In the genomic region with DNA sequence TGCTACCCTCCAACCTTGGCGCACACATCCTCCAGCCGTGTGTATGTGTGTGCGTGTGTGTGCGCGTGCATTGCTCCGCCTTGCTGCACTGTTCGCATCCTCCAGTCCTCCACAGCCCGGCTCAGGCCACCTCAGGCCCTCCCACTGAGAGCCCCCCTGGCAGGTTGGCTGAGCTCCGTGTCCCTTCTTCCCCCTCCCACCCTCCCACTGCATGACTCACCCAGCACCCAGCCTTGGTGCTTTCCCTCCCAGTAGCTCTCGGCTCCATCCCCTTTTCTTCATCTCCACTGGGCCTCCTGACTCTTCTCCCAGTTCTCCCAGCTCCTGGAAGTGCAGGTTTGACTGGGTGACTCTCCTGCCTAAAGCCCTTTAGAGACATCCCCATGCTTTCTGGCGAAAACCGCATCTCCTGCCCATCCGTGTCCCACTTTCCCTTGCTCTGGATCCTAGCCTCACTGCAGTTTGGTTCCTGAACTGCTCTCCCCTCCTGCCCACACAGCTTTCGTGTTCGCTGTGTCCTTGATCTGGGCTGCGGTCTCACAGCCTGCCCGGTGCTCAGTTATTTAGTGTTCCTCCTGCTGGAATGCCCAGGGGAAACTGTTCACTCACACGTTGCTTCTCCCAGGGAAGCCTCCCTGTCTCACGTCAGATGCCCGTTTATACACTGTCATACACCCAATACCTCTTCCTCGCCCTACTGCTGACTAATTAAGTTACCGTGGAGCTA, we compare ENCODE assay signal across 10 cellular contexts. TPM values are rescaled to one million over a fixed set of nuclear protein-coding genes. Genes with fewer than 3 reads are reported as not detected.
DNase-seq lines count a peak whose midpoint lies in the region; ATAC-seq and TF ChIP-seq lines count a peak whose summit lies in the region.
"Had no signal": no experiment of that assay in that cellular context is flagged by ENCODE, and none has a peak within 500 bp of the region (broad histone marks: within the 10 kb centered on the region; RNA-seq: fewer than 3 reads in every experiment).

No MANE protein-coding gene starts in this region.

- intact Hi-C loops in psoas muscle (cut with DNase I) = no loop called here

- no peaks in the 10 kb centered on the region for H3K27me3 Mint-ChIP-seq in CD4-positive, CD25-positive, alpha-beta regulatory T cell
- no peaks in the 10 kb centered on the region for H3K27me3 Mint-ChIP-seq in neural crest cell (ENCODE audit: low read depth)

- no peak for TF ChIP-seq CTCF in neural crest cell (conservative IDR thresholded peaks at IDR 0.05)
- TF ChIP-seq CTCF in psoas muscle (IDR thresholded peaks at IDR 0.05) = no peak

- H3K36me3 Mint-ChIP-seq in CD4-positive, CD25-positive, alpha-beta regulatory T cell = peaks cover 18% of the 10 kb centered on the region
- peaks cover 11% of the 10 kb centered on the region for H3K36me3 Mint-ChIP-seq in neural crest cell (ENCODE audit: low read depth)

- H3K36me3 ChIP-seq in CD4-positive, CD25-positive, alpha-beta regulatory T cell (ENCODE audit: control insufficient read depth, insufficient read depth, low read length) = peaks cover 13% of the 10 kb centered on the region
- H3K36me3 ChIP-seq in psoas muscle (ENCODE audit: insufficient read depth in 1 of 2, low read depth in 1 of 2) = peaks cover 2 to 34% of the 10 kb centered on the region in 2 donors

- H3K27me3 ChIP-seq in CD4-positive, CD25-positive, alpha-beta regulatory T cell (ENCODE audit: control insufficient read depth, insufficient read depth, low read length) = no peaks in the 10 kb centered on the region
- H3K27me3 ChIP-seq in psoas muscle (ENCODE audit: insufficient read depth in 3 of 3, low read length in 2 of 3) = no peaks in the 10 kb centered on the region

- H3K4me1 ChIP-seq in CD4-positive, CD25-positive, alpha-beta regulatory T cell (ENCODE audit: control insufficient read depth, insufficient read depth, low read length, poor library complexity, severe bottlenecking) = peaks cover 11% of the 10 kb centered on the region
- H3K4me1 ChIP-seq in psoas muscle = peaks cover 9% of the 10 kb centered on the region

- H3K9me3 Mint-ChIP-seq in CD4-positive, CD25-positive, alpha-beta regulatory T cell = no peaks in the 10 kb centered on the region
- no peaks in the 10 kb centered on the region for H3K9me3 Mint-ChIP-seq in neural crest cell

- 59 to 70% (median 63%) methylated on average over 21 to 22 of the region's 22 CpGs for WGBS in psoas muscle, 3 donors

- H3K27ac ChIP-seq in CD4-positive, CD25-positive, alpha-beta regulatory T cell (ENCODE audit: insufficient read depth, low read length, poor library complexity, severe bottlenecking) = no peak overlapping the region
- no peak overlapping the region for H3K27ac ChIP-seq in psoas muscle

- H3K4me1 Mint-ChIP-seq in CD4-positive, CD25-positive, alpha-beta regulatory T cell = peaks cover 5 to 36% (median 17%) of the 10 kb centered on the region in 4 donors
- peaks cover 53% of the 10 kb centered on the region for H3K4me1 Mint-ChIP-seq in neural crest cell

- no peak overlapping the region for H3K4me3 Mint-ChIP-seq in CD4-positive, CD25-positive, alpha-beta regulatory T cell
- H3K4me3 Mint-ChIP-seq in neural crest cell = peak overlapping the region; percentile 54

- H3K9me3 ChIP-seq in CD4-positive, CD25-positive, alpha-beta regulatory T cell (ENCODE audit: control insufficient read depth in 2 of 2, low read length in 2 of 2) = no peaks in the 10 kb centered on the region
- no peaks in the 10 kb centered on the region for H3K9me3 ChIP-seq in psoas muscle

- H3K4me3 ChIP-seq in CD4-positive, CD25-positive, alpha-beta regulatory T cell (ENCODE audit: low read depth, low read length) = no peak overlapping the region
- H3K4me3 ChIP-seq in psoas muscle = no peak overlapping the region

- DNase-seq in CD4-positive, CD25-positive, alpha-beta regulatory T cell = no peak
- DNase-seq in NCI-H2227 (lab: John Stamatoyannopoulos, UW; ENCODE audit: unreplicated experiment) (peak; percentile 23), cerebellum (ENCODE audit: low spot score) (peak; percentile 55), neural crest cell (ENCODE audit: low read depth, low spot score) (no peak), psoas muscle (no peak)
- no peak for DNase-seq in activated CD8-positive, alpha-beta memory T cell treated with anti-CD3 and anti-CD28 coated beads, Interleukin-2, amount 50 U/mL, for 48 hours
- DNase-seq: activated CD4-positive, alpha-beta T cell treated with anti-CD3 and anti-CD28 coated beads, Interleukin-2, amount 50 U/mL, for 4 hours; NCI-H1436 treated with DMSO at 0.1 percent for 48 hours had no signal

- no peak for ATAC-seq in CD4-positive, CD25-positive, alpha-beta regulatory T cell (ENCODE audit: low read depth in 2 of 2)
- ATAC-seq in GM19463 (IDR thresholded peaks at IDR 0.05; ENCODE audit: unreplicated experiment) = no peak
- ATAC-seq in GM19328 (IDR thresholded peaks at IDR 0.05; ENCODE audit: unreplicated experiment) = no peak
- ATAC-seq in psoas muscle = no peak

- H3K27ac Mint-ChIP-seq in CD4-positive, CD25-positive, alpha-beta regulatory T cell = peak overlapping the region; percentile 7 to 86 (median 65)
- no peak overlapping the region for H3K27ac Mint-ChIP-seq in neural crest cell (ENCODE audit: unreplicated experiment)

RNA-seq across cellular contexts. Expression of gene TMEM177, which starts 4.9 kb away (rescaled TPM):
- total RNA-seq in CD4-positive, CD25-positive, alpha-beta regulatory T cell = 6.3 TPM
- 10 to 100 TPM in 3 of 4 donors, 1 to 10 TPM in 1; 6.3 to 15.5 (median 12.2) TPM for polyA plus RNA-seq in CD4-positive, CD25-positive, alpha-beta regulatory T cell
- 8.6 TPM for total RNA-seq in cerebellum
- total RNA-seq in neural crest cell = 27.7 and 30.9 TPM in 2 replicates
- 10 to 100 TPM in 2 of 4 donors, 1 to 10 TPM in 2; 9.3 to 13.8 (median 11.2) TPM for total RNA-seq in psoas muscle
- 10 to 100 TPM; 12.2 to 23.7 (median 17.6) TPM for polyA plus RNA-seq in psoas muscle

Comparison
In these comparisons a context has a peak if more than half of its experiments do, and no peak if none do; other contexts are left out.
1. DNase-seq: peak in NCI-H2227 (single experiment) and cerebellum (single experiment); none in CD4-positive, CD25-positive, alpha-beta regulatory T cell (0 of 3), neural crest cell (single experiment), activated CD8-positive, alpha-beta memory T cell treated with anti-CD3 and anti-CD28 coated beads, Interleukin-2, amount 50 U/mL, for 48 hours (single experiment) and psoas muscle (0 of 2).